23 cellular contexts compared by ENCODE assay signal in genomic region chr17:2611627-2612026, GRCh38. TPM values are rescaled to one million over a fixed set of nuclear protein-coding genes. Genes with fewer than 3 reads are reported as not detected.
DNase-seq lines count a peak whose midpoint lies in the region; ATAC-seq and TF ChIP-seq lines count a peak whose summit lies in the region.
"Had no signal": no experiment of that assay in that cellular context is flagged by ENCODE, and none has a peak within 500 bp of the region (broad histone marks: within the 10 kb centered on the region; RNA-seq: fewer than 3 reads in every experiment).

No MANE protein-coding gene starts in this region.

- H3K27me3 Mint-ChIP-seq in CD4-positive, alpha-beta T cell: no peaks in the 10 kb centered on the region
- peaks cover 2% of the 10 kb centered on the region for H3K27me3 Mint-ChIP-seq in GM23338 (ENCODE audit: insufficient read depth, low read depth, poor library complexity)
- H3K27me3 Mint-ChIP-seq: activated naive CD4-positive, alpha-beta T cell treated with anti-CD3 and anti-CD28 coated beads, Interleukin-2, amount 50 U/mL, for 24 hours; naive B cell had no signal

- peak overlapping the region; percentile 8 for H3K4me3 Mint-ChIP-seq in CD4-positive, alpha-beta T cell
- no peak overlapping the region for H3K4me3 Mint-ChIP-seq in GM23338
- H3K4me3 Mint-ChIP-seq: activated naive CD4-positive, alpha-beta T cell treated with anti-CD3 and anti-CD28 coated beads, Interleukin-2, amount 50 U/mL, for 24 hours; naive B cell had no signal

- peaks cover 100% of the 10 kb centered on the region for H3K79me2 ChIP-seq in GM23338 (replicated peaks; ENCODE audit: insufficient read depth)

- no peak overlapping the region for H3K27ac ChIP-seq in CD4-positive, alpha-beta T cell (ENCODE audit: low read depth, low read length)
- H3K27ac ChIP-seq in GM23338 (ENCODE audit: low read depth) (0 out of 2 replicates have a peak overlapping the region, but pooled peaks have one; percentile 58), tibial artery (no peak overlapping the region), foreskin keratinocyte (no peak overlapping the region)
- H3K27ac ChIP-seq: psoas muscle, sigmoid colon, thyroid gland, VCaP had no signal

- H3K9me2 ChIP-seq in GM23338 (ENCODE audit: insufficient read depth): no peaks in the 10 kb centered on the region

- H3K4me3 ChIP-seq in GM23338 (no peak overlapping the region), tibial artery (no peak overlapping the region)
- H3K4me3 ChIP-seq: psoas muscle, sigmoid colon, thyroid gland had no signal

- H3K4me1 Mint-ChIP-seq in CD4-positive, alpha-beta T cell (ENCODE audit: low read depth): peaks cover 70% of the 10 kb centered on the region
- H3K4me1 Mint-ChIP-seq in GM23338: peaks cover 23% of the 10 kb centered on the region

- CTCF ChIA-PET in CD4-positive, alpha-beta T cell (lab: Charles Lee): no interaction called here

- intact Hi-C loops in CD4-positive, alpha-beta T cell (cut with DNase I, micrococcal nuclease): no loop called here
- intact Hi-C loops in tibial artery (cut with DNase I; ENCODE audit: low total_unique reads): no loop called here

- H3K4me1 ChIP-seq in GM23338 (ENCODE audit: insufficient read depth) (peaks cover 9% of the 10 kb centered on the region), tibial artery (peaks cover 0 to 83% (median 38%) of the 10 kb centered on the region in 4 donors), foreskin keratinocyte (no peaks in the 10 kb centered on the region)

- no peak for DNase-seq in CD4-positive, alpha-beta T cell
- DNase-seq in GM23338 (ENCODE audit: low spot score) (no peak), NCI-H748 (lab: John Stamatoyannopoulos, UW; ENCODE audit: unreplicated experiment) (peak; percentile 85), islet precursor cell (peak; percentile 11), tibial artery (no peak), foreskin keratinocyte (no peak)
- DNase-seq: activated CD4-positive, alpha-beta T cell treated with anti-CD3 and anti-CD28 coated beads for 4 hours; DMS53; HCEC 1CT; left ventricle myocardium superior; naive B cell; NCI-H1694 treated with DMSO at 0.1 percent for 48 hours; NCI-H226; NCI-H774; occipital lobe; psoas muscle; sigmoid colon; stimulated activated CD4-positive, alpha-beta T cell treated with anti-CD3 and anti-CD28 coated beads, Interleukin-4, amount 100 ng/mL, for 1 hour; T1000; thyroid gland had no signal

- H3K9me3 Mint-ChIP-seq in CD4-positive, alpha-beta T cell: no peaks in the 10 kb centered on the region
- H3K9me3 Mint-ChIP-seq in GM23338: no peaks in the 10 kb centered on the region
- H3K9me3 Mint-ChIP-seq: activated naive CD4-positive, alpha-beta T cell treated with anti-CD3 and anti-CD28 coated beads, Interleukin-2, amount 50 U/mL, for 24 hours; naive B cell had no signal

- H4K20me1 ChIP-seq in GM23338 (replicated peaks; ENCODE audit: insufficient read depth): peaks cover 81% of the 10 kb centered on the region

- POLR2A ChIA-PET in CD4-positive, alpha-beta T cell (lab: Charles Lee): no interaction called here

- no peaks in the 10 kb centered on the region for H3K36me3 ChIP-seq in GM23338 (ENCODE audit: insufficient read depth)
- H3K36me3 ChIP-seq in tibial artery: no peaks in the 10 kb centered on the region
- H3K36me3 ChIP-seq: sigmoid colon, thyroid gland had no signal

- ATAC-seq in CD4-positive, alpha-beta T cell (ENCODE audit: poor library complexity): no peak
- ATAC-seq in GM23338 (no peak), HG03520 (IDR thresholded peaks at IDR 0.05; ENCODE audit: unreplicated experiment) (no peak), foreskin keratinocyte (no peak)
- ATAC-seq: left ventricle myocardium superior, psoas muscle had no signal

- no peak for TF ChIP-seq CTCF in CD4-positive, alpha-beta T cell (IDR thresholded peaks at IDR 0.05)
- TF ChIP-seq CTCF in GM23338 (conservative IDR thresholded peaks at IDR 0.05; ENCODE audit: low read depth in 2 of 2): no peak
- no peak for TF ChIP-seq CTCF in tibial artery (IDR thresholded peaks at IDR 0.05)
- TF ChIP-seq CTCF in foreskin keratinocyte (conservative IDR thresholded peaks at IDR 0.05): no peak

- H2AFZ ChIP-seq in GM23338: no peak overlapping the region

- peaks cover 34% of the 10 kb centered on the region for H3K36me3 Mint-ChIP-seq in CD4-positive, alpha-beta T cell (ENCODE audit: low read depth)
- no peaks in the 10 kb centered on the region for H3K36me3 Mint-ChIP-seq in GM23338 (ENCODE audit: low read depth)
- H3K36me3 Mint-ChIP-seq: naive B cell had no signal

- no peak overlapping the region for H3K4me2 ChIP-seq in GM23338

- no peaks in the 10 kb centered on the region; the same call in 1 of the 2 replicates for H3F3A ChIP-seq in GM23338 (replicated peaks; ENCODE audit: low read depth)

- H3K27ac Mint-ChIP-seq in CD4-positive, alpha-beta T cell: peak overlapping the region; percentile 25
- no peak overlapping the region for H3K27ac Mint-ChIP-seq in GM23338
- H3K27ac Mint-ChIP-seq: activated naive CD4-positive, alpha-beta T cell treated with anti-CD3 and anti-CD28 coated beads, Interleukin-2, amount 50 U/mL, for 24 hours had no signal

- H3K27me3 ChIP-seq in CD4-positive, alpha-beta T cell (ENCODE audit: control insufficient read depth, insufficient read depth, low read length): no peaks in the 10 kb centered on the region
- no peaks in the 10 kb centered on the region for H3K27me3 ChIP-seq in GM23338 (ENCODE audit: insufficient read depth)
- no peaks in the 10 kb centered on the region for H3K27me3 ChIP-seq in tibial artery
- no peaks in the 10 kb centered on the region for H3K27me3 ChIP-seq in foreskin keratinocyte
- H3K27me3 ChIP-seq: sigmoid colon, thyroid gland had no signal

- no peaks in the 10 kb centered on the region for H3K9me3 ChIP-seq in CD4-positive, alpha-beta T cell (ENCODE audit: control insufficient read depth, low read length)
- H3K9me3 ChIP-seq in tibial artery: no peaks in the 10 kb centered on the region
- H3K9me3 ChIP-seq: psoas muscle, sigmoid colon, thyroid gland had no signal

TF ChIP-seq in GM23338, 12 proteins besides CTCF, POLR2A, EP300 and RAD21:
- TF ChIP-seq ZNF114 (CRISPR knock-in tag; IDR thresholded peaks at IDR 0.05) (no peak), ZNF331 (CRISPR knock-in tag; IDR thresholded peaks at IDR 0.05; ENCODE audit: low read depth) (no peak), EZH2 (IDR thresholded peaks at IDR 0.05; ENCODE audit: low read depth, unreplicated experiment) (no peak)

RNA-seq across cellular contexts. Expression of gene PAFAH1B1, which starts 18.2 kb away (rescaled TPM):
- total RNA-seq in CD4-positive, alpha-beta T cell: 100 to 1,000 TPM; 120 to 123 TPM
- total RNA-seq in GM23338 (2014; rRNA removed; shearing (Covaris generic)): 68.5 and 69.9 TPM in 2 replicates
- polyA plus RNA-seq in GM23338 (2016; fragmentation: Nextera tagmentation; extraction: Ambion mirVana) (71.7 and 84.4 TPM in 2 replicates), foreskin keratinocyte (82.2 and 87.9 TPM in 2 replicates)
- 116 and 136 TPM in 2 replicates for total RNA-seq in foreskin keratinocyte

Comparison
In these comparisons a context has a peak if more than half of its experiments do, and no peak if none do; other contexts are left out.
1. DNase-seq: peak in NCI-H748 (single experiment) and islet precursor cell (single experiment); none in CD4-positive, alpha-beta T cell (0 of 10), GM23338 (single experiment), tibial artery (0 of 2) and foreskin keratinocyte (0 of 2).